8 cellular contexts compared by ENCODE assay signal in genomic region chr13:108214511-108215383, GRCh38. TPM values are rescaled to one million over a fixed set of nuclear protein-coding genes. Genes with fewer than 3 reads are reported as not detected.
DNase-seq lines count a peak whose midpoint lies in the region; ATAC-seq and TF ChIP-seq lines count a peak whose summit lies in the region.

No MANE protein-coding gene starts in this region.

- no peak for TF ChIP-seq CTCF in CD14-positive monocyte (IDR thresholded peaks at IDR 0.05)

- no peak for DNase-seq in CD14-positive monocyte (ENCODE audit: low spot score)
- DNase-seq in M059J (ENCODE audit: low read depth) = peak; percentile 26
- peak; percentile 32 for DNase-seq in adipocyte (ENCODE audit: low read depth)
- peak; percentile 20 for DNase-seq in stimulated activated naive CD8-positive, alpha-beta T cell treated with anti-CD3 and anti-CD28 coated beads, Interleukin-15, Interleukin-2, amounts not matched to agents 100 U/mL and 50 U/mL, for 24 hours
- no peak for DNase-seq in medulla oblongata (ENCODE audit: extremely low spot score)
- no peak for DNase-seq in GM19240 (ENCODE audit: insufficient read length, low spot score)

- H3K36me3 ChIP-seq in adipocyte (ENCODE audit: control insufficient read depth, insufficient read depth, low read length, severe bottlenecking) (peaks cover 12% of the 10 kb centered on the region), iPS-18a (ENCODE audit: control insufficient read depth, low read depth, low read length) (peaks cover 10% of the 10 kb centered on the region)

- H3K27me3 ChIP-seq in adipocyte (replicated peaks; ENCODE audit: control insufficient read depth, insufficient read depth, low read length) (no peaks in the 10 kb centered on the region), iPS-18a (ENCODE audit: control insufficient read depth, insufficient read depth, low read length) (no peaks in the 10 kb centered on the region)

- peaks cover 23% of the 10 kb centered on the region for H3K4me1 Mint-ChIP-seq in CD14-positive monocyte

- H3K4me1 ChIP-seq in adipocyte (ENCODE audit: control insufficient read depth, insufficient read depth, low read length) (peaks cover 36% of the 10 kb centered on the region), iPS-18a (ENCODE audit: control insufficient read depth, low read depth, low read length) (peaks cover 9% of the 10 kb centered on the region)

- H3K36me3 Mint-ChIP-seq in CD14-positive monocyte = peaks cover 16 to 18% of the 10 kb centered on the region in 2 donors

- H3K4me3 ChIP-seq in adipocyte (ENCODE audit: low read length) = peak overlapping the region; percentile 76
- peak overlapping the region; percentile 60 for H3K4me3 ChIP-seq in iPS-18a (ENCODE audit: low read length)

- H3K4me3 Mint-ChIP-seq in CD14-positive monocyte = peak overlapping the region; percentile 61 to 83

- no peak for ATAC-seq in stimulated activated naive CD8-positive, alpha-beta T cell treated with anti-CD3 and anti-CD28 coated beads, Interleukin-15, Interleukin-2, amounts not matched to agents 100 U/mL and 50 U/mL, for 24 hours
- ATAC-seq in HG02981 (IDR thresholded peaks at IDR 0.05; ENCODE audit: unreplicated experiment) = no peak

- H3K9me3 Mint-ChIP-seq in CD14-positive monocyte = peaks cover 0 to 1% (median 0%) of the 10 kb centered on the region in 7 donors

- intact Hi-C loops in CD14-positive monocyte (cut with micrococcal nuclease) = loop anchor here (5.0 to 10.0 kb wide), 2 partner anchors 53 to 700 kb away; partner anchors contain the start of gene TNFSF13B (in 1 of the 2)

- H3K27me3 Mint-ChIP-seq in CD14-positive monocyte (ENCODE audit: low read depth in 3 of 3) = peaks cover 0 to 1% (median 0%) of the 10 kb centered on the region in 3 donors

- H3K9me3 ChIP-seq in adipocyte (ENCODE audit: control insufficient read depth, low read length) (no peaks in the 10 kb centered on the region), iPS-18a (ENCODE audit: control insufficient read depth, low read depth, low read length) (no peaks in the 10 kb centered on the region)

- H3K27ac Mint-ChIP-seq in CD14-positive monocyte = peak overlapping the region in 5 of 7 donors; percentile 50 to 76 (median 64)

- H3K9ac ChIP-seq in adipocyte (ENCODE audit: low read length) (peak overlapping the region; percentile 37), iPS-18a (ENCODE audit: low read length) (no peak overlapping the region)

- H3K27ac ChIP-seq in iPS-18a (ENCODE audit: low read length) = no peak overlapping the region

RNA-seq across cellular contexts. Expression of gene LIG4, which starts 0.6 kb away (rescaled TPM):
- polyA plus RNA-seq in CD14-positive monocyte = 1 to 10 TPM; 5.2 to 6.2 TPM
- total RNA-seq in M059J (2014; rRNA removed; shearing (Covaris generic)) = 7.8 and 8.3 TPM in 2 replicates

RNA-seq across cellular contexts. Expression of gene ABHD13, which starts 3.4 kb away (rescaled TPM):
- 10 to 100 TPM; 18.6 to 20.7 TPM for polyA plus RNA-seq in CD14-positive monocyte
- 4.4 and 5.4 TPM in 2 replicates for total RNA-seq in M059J (2014; rRNA removed; shearing (Covaris generic))

RNA-seq across cellular contexts. Expression of gene TNFSF13B, which starts 54.8 kb away (rescaled TPM):
- 100 to 1,000 TPM; 558 to 587 TPM for polyA plus RNA-seq in CD14-positive monocyte
- total RNA-seq in M059J (2014; rRNA removed; shearing (Covaris generic)) = 1.1 TPM in 2 replicates

Comparison
In these comparisons a context has a peak if more than half of its experiments do, and no peak if none do; other contexts are left out.
1. DNase-seq: peak in M059J (single experiment), adipocyte (single experiment) and stimulated activated naive CD8-positive, alpha-beta T cell treated with anti-CD3 and anti-CD28 coated beads, Interleukin-15, Interleukin-2, amounts not matched to agents 100 U/mL and 50 U/mL, for 24 hours (single experiment); none in CD14-positive monocyte (single experiment), medulla oblongata (single experiment) and GM19240 (single experiment).